ENCODE assay signal across 2 cellular contexts in the genomic region with DNA sequence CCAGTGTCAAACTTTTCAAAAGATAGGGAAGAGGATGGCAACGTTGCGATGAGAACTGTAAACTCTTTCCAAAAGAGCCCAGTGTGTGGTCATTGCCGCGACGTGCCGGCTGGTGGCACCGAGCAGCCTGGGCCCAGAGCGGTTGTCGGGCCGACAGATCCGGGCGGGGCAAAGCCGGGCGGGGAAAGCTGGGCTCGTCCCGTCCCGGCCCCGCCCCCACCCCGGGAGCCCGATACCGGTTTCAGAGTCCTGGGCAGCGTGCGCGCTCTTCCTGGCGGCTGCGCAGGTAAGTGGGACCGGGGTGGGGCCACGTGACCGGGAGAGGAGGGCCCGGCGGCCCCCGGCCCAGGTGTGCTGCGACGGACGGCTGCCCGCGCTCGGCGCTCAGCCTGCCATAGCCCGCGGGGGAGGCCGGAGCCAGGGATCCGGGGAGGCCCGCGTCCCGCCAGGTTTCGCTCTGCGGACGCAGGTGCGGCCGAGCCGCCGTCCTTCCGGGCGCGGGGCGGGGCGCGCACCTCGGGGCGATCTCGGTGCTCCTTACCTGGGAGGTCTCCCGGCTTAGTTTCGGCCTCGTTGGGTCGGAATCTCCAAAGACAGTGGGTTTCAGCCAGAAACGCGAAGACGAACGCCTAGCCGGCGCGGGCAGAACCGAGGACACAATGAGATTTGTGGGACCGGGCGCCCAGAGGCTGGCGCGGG.
TF ChIP-seq lines count a peak whose summit lies in the region.

TSS of gene MARVELD2 (plus strand) at position 232 of the 699 bp plus-strand sequence. CDS start 4,270 bp downstream, outside the sequence.

TF ChIP-seq in SK-N-SH, 30 proteins besides CTCF, POLR2A, EP300 and RAD21 (continued from another document):
- TF ChIP-seq TAF1 (IDR thresholded peaks at IDR 0.05; ENCODE audit: borderline replicate concordance, low read depth, low read length) (no peak), RXRA (IDR thresholded peaks at IDR 0.05; ENCODE audit: borderline replicate concordance, low read depth) (no peak), SMC3 (IDR thresholded peaks at IDR 0.05; ENCODE audit: low read depth, low read length) (no peak), GATA2 (CRISPR knock-in tag; IDR thresholded peaks at IDR 0.05) (no peak), RFX5 (IDR thresholded peaks at IDR 0.05; ENCODE audit: low read length) (no peak)

TF ChIP-seq in SK-N-SH treated with all-trans-retinoic acid at 6 μM for 48 hours, 23 proteins besides CTCF, POLR2A, EP300 and RAD21 (continued from another document):
- TF ChIP-seq, protein P1, sequence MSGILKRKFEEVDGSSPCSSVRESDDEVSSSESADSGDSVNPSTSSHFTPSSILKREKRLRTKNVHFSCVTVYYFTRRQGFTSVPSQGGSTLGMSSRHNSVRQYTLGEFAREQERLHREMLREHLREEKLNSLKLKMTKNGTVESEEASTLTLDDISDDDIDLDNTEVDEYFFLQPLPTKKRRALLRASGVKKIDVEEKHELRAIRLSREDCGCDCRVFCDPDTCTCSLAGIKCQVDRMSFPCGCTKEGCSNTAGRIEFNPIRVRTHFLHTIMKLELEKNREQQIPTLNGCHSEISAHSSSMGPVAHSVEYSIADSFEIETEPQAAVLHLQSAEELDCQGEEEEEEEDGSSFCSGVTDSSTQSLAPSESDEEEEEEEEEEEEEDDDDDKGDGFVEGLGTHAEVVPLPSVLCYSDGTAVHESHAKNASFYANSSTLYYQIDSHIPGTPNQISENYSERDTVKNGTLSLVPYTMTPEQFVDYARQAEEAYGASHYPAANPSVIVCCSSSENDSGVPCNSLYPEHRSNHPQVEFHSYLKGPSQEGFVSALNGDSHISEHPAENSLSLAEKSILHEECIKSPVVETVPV (CRISPR knock-in tag; IDR thresholded peaks at IDR 0.05): no peak
- TF ChIP-seq ZFP30 (CRISPR knock-in tag; IDR thresholded peaks at IDR 0.05) (no peak), ZNF565 (CRISPR knock-in tag; conservative IDR thresholded peaks at IDR 0.05; ENCODE audit: low read depth) (no peak), ZNF70 (CRISPR knock-in tag; IDR thresholded peaks at IDR 0.05) (no peak), ZNF8 (CRISPR knock-in tag; IDR thresholded peaks at IDR 0.05) (no peak), SNAI2 (CRISPR knock-in tag; IDR thresholded peaks at IDR 0.05) (no peak)
